28 cellular contexts compared by ENCODE assay signal in the genomic region with DNA sequence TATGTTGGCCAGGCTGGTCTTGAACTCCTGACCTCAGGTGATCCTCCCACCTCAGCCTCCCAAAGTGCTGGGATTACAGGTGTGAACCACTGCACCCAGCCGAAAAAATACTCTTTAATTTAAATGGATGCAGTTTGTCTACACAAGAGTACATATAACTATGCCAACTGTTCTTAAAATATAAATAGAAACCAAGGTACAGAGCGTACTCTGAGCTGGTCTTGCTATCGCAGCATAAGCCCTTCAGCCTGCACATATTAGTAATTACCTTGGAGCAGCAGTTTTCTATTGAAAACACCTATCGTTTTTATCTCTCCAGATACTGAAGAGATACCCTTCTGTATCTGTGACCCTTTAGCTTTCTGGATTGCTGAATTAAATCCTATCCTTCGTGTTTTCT. TPM values are rescaled to one million over a fixed set of nuclear protein-coding genes. Genes with fewer than 3 reads are reported as not detected.
DNase-seq lines count a peak whose midpoint lies in the region; ATAC-seq and TF ChIP-seq lines count a peak whose summit lies in the region.
"Had no signal": no experiment of that assay in that cellular context is flagged by ENCODE, and none has a peak within 500 bp of the region (broad histone marks: within the 10 kb centered on the region; RNA-seq: fewer than 3 reads in every experiment).

No MANE protein-coding gene starts in this region.

- H3K27ac ChIP-seq in right atrium auricular region = no peak overlapping the region
- peak overlapping the region; percentile 72 for H3K27ac ChIP-seq in left ventricle myocardium inferior (replicated peaks)
- H3K27ac ChIP-seq in endodermal cell (ENCODE audit: low read depth, low read length) = no peak overlapping the region
- H3K27ac ChIP-seq: BLaER1 had no signal

- H3K4me3 Mint-ChIP-seq in endodermal cell = no peak overlapping the region
- peak overlapping the region; percentile 19 for H3K4me3 Mint-ChIP-seq in neural crest cell
- H3K4me3 Mint-ChIP-seq: CD14-positive monocyte; CD4-positive, alpha-beta memory T cell; CD4-positive, CD25-positive, alpha-beta regulatory T cell; CD8-positive, alpha-beta memory T cell had no signal

- DNase-seq in Right ventricle myocardium superior = no peak
- DNase-seq in right atrium auricular region (ENCODE audit: low spot score) = no peak
- DNase-seq in left ventricle myocardium inferior = no peak
- DNase-seq in cardiac septum (ENCODE audit: low spot score) = no peak
- DNase-seq in endodermal cell = no peak
- DNase-seq in neural crest cell (ENCODE audit: low read depth, low spot score) = no peak
- DNase-seq in NCI-H2227 treated with DMSO at 0.1 percent for 48 hours (lab: John Stamatoyannopoulos, UW) = no peak
- no peak for DNase-seq in nucleus accumbens (lab: John Stamatoyannopoulos, UW)
- DNase-seq: 8988T; ACHN; BE2C; C1 segment of cervical spinal cord; CD4-positive, alpha-beta memory T cell; CD4-positive, CD25-positive, alpha-beta regulatory T cell; CD8-positive, alpha-beta memory T cell; COR-L47; DMS 273 treated with DMSO at 0.1 percent for 48 hours; DMS153; DMS53; DMS79; DND-41; EL; GDM1 had no signal

- H3K9ac ChIP-seq in endodermal cell (ENCODE audit: extremely low read depth, low read length, poor library complexity, severe bottlenecking) = no peak overlapping the region
- H3K9ac ChIP-seq: BLaER1 had no signal

- H3K27me3 Mint-ChIP-seq in endodermal cell (ENCODE audit: insufficient read depth) (no peaks in the 10 kb centered on the region), neural crest cell (ENCODE audit: low read depth) (peaks cover 2% of the 10 kb centered on the region)
- H3K27me3 Mint-ChIP-seq: CD8-positive, alpha-beta memory T cell had no signal

- no peak overlapping the region for H3K27ac Mint-ChIP-seq in endodermal cell
- no peak overlapping the region for H3K27ac Mint-ChIP-seq in neural crest cell (ENCODE audit: unreplicated experiment)
- H3K27ac Mint-ChIP-seq: CD4-positive, CD25-positive, alpha-beta regulatory T cell had no signal

- peaks cover 38% of the 10 kb centered on the region for H3K36me3 Mint-ChIP-seq in endodermal cell (ENCODE audit: low read depth)
- H3K36me3 Mint-ChIP-seq in neural crest cell (ENCODE audit: low read depth) = peaks cover 28% of the 10 kb centered on the region

- H3K9me3 ChIP-seq in right atrium auricular region (no peaks in the 10 kb centered on the region), left ventricle myocardium inferior (replicated peaks) (no peaks in the 10 kb centered on the region), endodermal cell (ENCODE audit: control insufficient read depth, low read length) (peaks cover 19% of the 10 kb centered on the region)
- H3K9me3 ChIP-seq: BE2C had no signal

- 93 to 98% methylated on average over 4 to 5 of the region's 5 CpGs for WGBS in endodermal cell (ENCODE audit: insufficient coverage in 1 of 2, insufficient read length in 1 of 2), 2 experiments

- H3K36me3 ChIP-seq in right atrium auricular region = no peaks in the 10 kb centered on the region
- peaks cover 9% of the 10 kb centered on the region for H3K36me3 ChIP-seq in left ventricle myocardium inferior
- peaks cover 51% of the 10 kb centered on the region for H3K36me3 ChIP-seq in endodermal cell (ENCODE audit: control insufficient read depth, insufficient read depth, low read length)
- H3K36me3 ChIP-seq: BE2C had no signal

- H3K4me1 ChIP-seq in right atrium auricular region (peaks cover 0 to 12% of the 10 kb centered on the region in 2 donors), left ventricle myocardium inferior (peaks cover 40% of the 10 kb centered on the region), endodermal cell (ENCODE audit: control insufficient read depth, insufficient read depth, low read length) (no peaks in the 10 kb centered on the region)
- H3K4me1 ChIP-seq: BE2C had no signal

- peaks cover 3% of the 10 kb centered on the region for H3K9me3 Mint-ChIP-seq in endodermal cell
- H3K9me3 Mint-ChIP-seq in neural crest cell = peaks cover 3% of the 10 kb centered on the region
- H3K9me3 Mint-ChIP-seq: CD8-positive, alpha-beta memory T cell had no signal

- H3K4me1 Mint-ChIP-seq in endodermal cell (peaks cover 18% of the 10 kb centered on the region), neural crest cell (peaks cover 24% of the 10 kb centered on the region)

- intact Hi-C loops in Right ventricle myocardium superior (cut with DNase I) = no loop called here
- intact Hi-C loops in left ventricle myocardium inferior (cut with micrococcal nuclease) = no loop called here
- intact Hi-C loops in cardiac septum (cut with DNase I) = no loop called here

- H3K27me3 ChIP-seq in right atrium auricular region (no peaks in the 10 kb centered on the region), left ventricle myocardium inferior (ENCODE audit: low read depth) (no peaks in the 10 kb centered on the region), endodermal cell (ENCODE audit: control insufficient read depth, insufficient read depth, low read length, poor library complexity, severe bottlenecking) (no peaks in the 10 kb centered on the region)
- H3K27me3 ChIP-seq: BE2C, BLaER1 had no signal

- TF ChIP-seq CTCF in right atrium auricular region (IDR thresholded peaks at IDR 0.05) = no peak
- no peak for TF ChIP-seq CTCF in left ventricle myocardium inferior (IDR thresholded peaks at IDR 0.05; ENCODE audit: borderline replicate concordance)
- no peak for TF ChIP-seq CTCF in endodermal cell (conservative IDR thresholded peaks at IDR 0.05)
- no peak for TF ChIP-seq CTCF in neural crest cell (conservative IDR thresholded peaks at IDR 0.05)

- peak; percentile 63 for ATAC-seq in Right ventricle myocardium superior (ENCODE audit: poor library complexity)
- ATAC-seq: GM12878 had no signal

- H3K4me3 ChIP-seq in right atrium auricular region = no peak overlapping the region
- peak overlapping the region; percentile 6 for H3K4me3 ChIP-seq in left ventricle myocardium inferior
- peak overlapping the region; percentile 42 for H3K4me3 ChIP-seq in endodermal cell (ENCODE audit: low read length)
- H3K4me3 ChIP-seq: BLaER1, GM12878 had no signal

RNA-seq across cellular contexts. Expression of a gene that starts 3.4 kb away (rescaled TPM):
- total RNA-seq in Right ventricle myocardium superior = 6.3 TPM
- total RNA-seq in right atrium auricular region = 1 to 10 TPM; 1.4 to 4.4 TPM
- 6.4 TPM for total RNA-seq in left ventricle myocardium inferior
- total RNA-seq in cardiac septum = 2.9 TPM
- total RNA-seq in endodermal cell = 10 to 100 TPM; 28.5 to 29.3 TPM
- 14.1 TPM for polyA plus RNA-seq in endodermal cell (2013, experiment 1 of 2)
- polyA plus RNA-seq in endodermal cell (2013, experiment 2 of 2) = 12.7 TPM
- total RNA-seq in neural crest cell = 25.1 and 26.3 TPM in 2 replicates
- total RNA-seq: A673, G401 had no signal

RNA-seq across cellular contexts. Expression of a gene that starts 41.9 kb away (rescaled TPM):
- total RNA-seq in Right ventricle myocardium superior (1.00 TPM), right atrium auricular region (1 to 10 TPM in 1 of 2 donors, under 1 TPM in 1; 0.79 to 1.2 TPM), left ventricle myocardium inferior (0.66 TPM), cardiac septum (0.94 TPM), endodermal cell (100 to 1,000 TPM; 113 to 174 TPM), neural crest cell (27.3 and 27.4 TPM in 2 replicates)
- 26.0 TPM for polyA plus RNA-seq in endodermal cell (2013, experiment 1 of 2)
- polyA plus RNA-seq in endodermal cell (2013, experiment 2 of 2) = 26.6 TPM
- total RNA-seq: G401 had no signal
- polyA plus RNA-seq: CD14-positive monocyte had no signal

Comparison
In these comparisons a context has a peak if more than half of its experiments do, and no peak if none do; other contexts are left out.
1. H3K4me3 ChIP-seq: peak in left ventricle myocardium inferior (single experiment) and endodermal cell (single experiment); none in right atrium auricular region (0 of 2).
2. RNA of a gene that starts 41.9 kb away (total RNA-seq): 113 to 174 TPM in endodermal cell and 27.3 to 27.4 TPM in neural crest cell; 0.79 to 1.2 TPM in right atrium auricular region, 1.00 TPM in Right ventricle myocardium superior (single experiment), 0.94 TPM in cardiac septum (single experiment) and 0.66 TPM in left ventricle myocardium inferior (single experiment); every median in the first group is over 10 times any median in the second.